In the genomic region with DNA sequence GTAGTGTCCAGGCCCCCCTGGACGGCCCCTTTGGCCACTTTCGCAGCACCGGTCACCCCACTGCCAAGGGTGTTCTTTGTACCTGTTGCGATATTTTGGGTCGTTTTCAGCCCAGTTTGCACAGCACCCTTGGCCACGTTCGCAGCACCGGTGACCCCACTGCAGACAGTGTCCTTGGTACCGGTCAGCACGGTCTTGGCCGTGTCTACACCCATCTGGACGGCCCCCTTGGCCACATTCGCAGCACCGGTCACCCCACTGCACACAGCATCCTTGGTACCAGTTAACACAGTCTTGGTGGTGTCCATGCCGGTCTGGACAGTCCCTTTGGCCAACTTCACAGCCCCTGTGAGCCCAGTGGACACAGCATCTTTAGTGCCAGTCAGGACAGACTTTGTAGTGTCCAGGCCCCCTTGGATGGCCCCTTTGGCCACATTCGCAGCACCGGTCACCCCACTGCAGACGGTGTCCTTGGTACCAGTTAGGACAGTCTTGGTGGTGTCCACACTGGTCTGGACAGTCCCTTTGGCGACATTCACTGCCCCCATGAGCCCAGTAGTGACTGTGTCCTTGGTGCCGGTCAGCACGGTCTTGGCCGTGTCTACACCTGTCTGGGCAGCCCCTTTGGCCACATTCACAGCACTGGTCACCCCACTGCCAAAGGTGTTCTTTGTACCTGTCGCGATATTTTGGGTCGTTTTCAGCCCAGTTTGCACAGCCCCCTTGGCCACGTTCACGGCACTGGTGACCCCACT, we compare ENCODE assay signal across 1 cellular context.
TF ChIP-seq lines count a peak whose summit lies in the region.

No MANE protein-coding gene starts in this region.

TF ChIP-seq in HepG2, 621 proteins besides CTCF, POLR2A, EP300 and RAD21:
- TF ChIP-seq TRIM24 (CRISPR knock-in tag; IDR thresholded peaks at IDR 0.05) (no peak), ZNF552 (CRISPR knock-in tag; IDR thresholded peaks at IDR 0.05; ENCODE audit: borderline replicate concordance) (no peak), ZFP36L1 (CRISPR knock-in tag; IDR thresholded peaks at IDR 0.05) (no peak), REL (CRISPR knock-in tag; conservative IDR thresholded peaks at IDR 0.05) (no peak), HNRNPL (IDR thresholded peaks at IDR 0.05; ENCODE audit: low read depth, low read length) (no peak), ZNF33A (CRISPR knock-in tag; IDR thresholded peaks at IDR 0.05; ENCODE audit: borderline replicate concordance) (no peak), SMAD3 (CRISPR knock-in tag; IDR thresholded peaks at IDR 0.05) (no peak)
